Comparison of ENCODE assay signal across 24 cellular contexts in genomic region chr21:44955803-44956175, GRCh38. TPM values are rescaled to one million over a fixed set of nuclear protein-coding genes. Genes with fewer than 3 reads are reported as not detected.
DNase-seq lines count a peak whose midpoint lies in the region; ATAC-seq and TF ChIP-seq lines count a peak whose summit lies in the region.
"Had no signal": no experiment of that assay in that cellular context is flagged by ENCODE, and none has a peak within 500 bp of the region (broad histone marks: within the 10 kb centered on the region; RNA-seq: fewer than 3 reads in every experiment).

No MANE protein-coding gene starts in this region.

- H2AFZ ChIP-seq in IMR-90 (replicated peaks; ENCODE audit: low read length, poor library complexity): no peak overlapping the region

- DNase-seq in IMR-90 (no peak), left ventricle myocardium superior (peak; percentile 29), spleen (peak; percentile 55), KBM-7 (no peak), COLO668 (lab: John Stamatoyannopoulos, UW; ENCODE audit: unreplicated experiment) (no peak)
- DNase-seq in activated CD4-positive, alpha-beta T cell treated with anti-CD3 and anti-CD28 coated beads, Interleukin-2, amount 50 U/mL, for 1 hour: no peak
- DNase-seq: activated CD4-positive, alpha-beta T cell treated with anti-CD3 and anti-CD28 coated beads for 1 hour; activated CD8-positive, alpha-beta memory T cell treated with anti-CD3 and anti-CD28 coated beads for 24 hours; activated gamma-delta T cell treated with Interleukin-2 at 50 U/mL for 16 hours; activated T-cell treated with anti-CD3 and anti-CD28 coated beads, Interleukin-2, amount 50 U/mL, for 1 hour; body of pancreas; DND-41; Karpas-422; NCI-H1417 treated with DMSO at 0.1 percent for 48 hours; NCI-H2081; NCI-H226; NCI-H774; occipital lobe; stimulated activated CD8-positive, alpha-beta memory T cell treated with anti-CD3 and anti-CD28 coated beads, Interleukin-4, amount 100 ng/mL, for 48 hours; stomach; T-helper 1 cell had no signal

- CTCF ChIA-PET in IMR-90 (lab: Yijun Ruan, JAX): no interaction called here

- no peak overlapping the region for H3K4ac ChIP-seq in IMR-90 (ENCODE audit: low read depth, low read length)

- H3K14ac ChIP-seq in IMR-90 (replicated peaks; ENCODE audit: low read depth, low read length): no peak overlapping the region

- no peak for ATAC-seq in IMR-90 (ENCODE audit: low read depth)
- no peak for ATAC-seq in left ventricle myocardium superior
- ATAC-seq: body of pancreas had no signal

- TF ChIP-seq CTCF in IMR-90 (conservative IDR thresholded peaks at IDR 0.05; ENCODE audit: low read depth, low read length): no peak
- TF ChIP-seq CTCF in spleen (IDR thresholded peaks at IDR 0.05 in 8 of 11, conservative IDR thresholded peaks at IDR 0.05 in 3 of 11): no peak

- BruUV-seq in IMR-90 (replicated peaks; lab: Mats Ljungman, UMichigan): no TSS peak

- H3K4me1 ChIP-seq in IMR-90 (ENCODE audit: control insufficient read depth, insufficient read depth, low read length): peaks cover 15% of the 10 kb centered on the region
- peaks cover 0 to 91% (median 30%) of the 10 kb centered on the region in 6 donors for H3K4me1 ChIP-seq in spleen
- H3K4me1 ChIP-seq: body of pancreas had no signal

- POLR2A ChIA-PET in IMR-90 (lab: Charles Lee; ENCODE audit: unreplicated experiment): no interaction called here

- no peak overlapping the region for H2BK15ac ChIP-seq in IMR-90 (ENCODE audit: low read depth, low read length)

- H3K9ac ChIP-seq in IMR-90 (ENCODE audit: low read depth, low read length): no peak overlapping the region

- peaks cover 26 to 77% of the 10 kb centered on the region in 2 experiments for H3K79me1 ChIP-seq in IMR-90 (ENCODE audit: low read depth in 1 of 2, low read length in 2 of 2)

- no peak overlapping the region for H3K27ac ChIP-seq in IMR-90 (ENCODE audit: insufficient read depth, low read length)
- peak overlapping the region; percentile 10 for H3K27ac ChIP-seq in cingulate gyrus (ENCODE audit: low read depth, low read length)
- peak overlapping the region in 2 of 8 donors; percentile 25 to 37 for H3K27ac ChIP-seq in spleen
- H3K27ac ChIP-seq: body of pancreas, C4-2B had no signal

- H2AK9ac ChIP-seq in IMR-90 (replicated peaks; ENCODE audit: low read depth, low read length, poor library complexity): no peak overlapping the region

- WGBS in IMR-90 (ENCODE audit: extremely low coverage in 2 of 2, insufficient read length in 1 of 2), 2 experiments: 74% methylated on average over 5 of the region's 16 CpGs; no CpG with 5 or more reads in 1 of the 2 experiments
- 76 to 86% (median 81%) methylated on average over 16 of the region's 16 CpGs for WGBS in spleen, 5 donors

- H3K27me3 ChIP-seq in IMR-90 (ENCODE audit: control insufficient read depth, insufficient read depth, low read length) (no peaks in the 10 kb centered on the region), spleen (replicated peaks in 1 of 7) (no peaks in the 10 kb centered on the region)
- H3K27me3 ChIP-seq: body of pancreas, stomach, tibial nerve had no signal

- H3K56ac ChIP-seq in IMR-90 (ENCODE audit: extremely low read depth, insufficient read depth, low read length): no peak overlapping the region

- H2BK20ac ChIP-seq in IMR-90 (ENCODE audit: low read depth, low read length): no peak overlapping the region

- H3K4me2 ChIP-seq in IMR-90 (ENCODE audit: low read depth, low read length): no peak overlapping the region

- in situ Hi-C loops in IMR-90 (cut with MboI; ENCODE audit: low sequenced_read_pairs): no loop called here
- in situ Hi-C loops in KBM-7 (cut with MboI; ENCODE audit: low pct_unique_long_range_greater_than_20kb, low sequenced_read_pairs): loop anchor here (10.0 kb wide), 1 partner anchor 179 kb away; no protein-coding TSS in a partner anchor

- H3K36me3 ChIP-seq in IMR-90 (ENCODE audit: control insufficient read depth, insufficient read depth, low read length) (peaks cover 41% of the 10 kb centered on the region), spleen (peaks cover 0 to 97% (median 32%) of the 10 kb centered on the region in 6 donors)

- H2BK5ac ChIP-seq in IMR-90 (ENCODE audit: low read depth, low read length, poor library complexity, severe bottlenecking): no peak overlapping the region

- no peak overlapping the region for H3K18ac ChIP-seq in IMR-90 (ENCODE audit: low read depth, low read length)

- H3K4me3 ChIP-seq in IMR-90 (ENCODE audit: insufficient read depth, low read depth, low read length): no peak overlapping the region
- no peak overlapping the region for H3K4me3 ChIP-seq in spleen
- H3K4me3 ChIP-seq: body of pancreas, stomach, tibial nerve had no signal

- intact Hi-C loops in IMR-90 (cut with micrococcal nuclease): no loop called here
- intact Hi-C loops in left ventricle myocardium superior (cut with micrococcal nuclease): no loop called here
- intact Hi-C loops in spleen (cut with DNase I; ENCODE audit: low total_unique reads): no loop called here

- dilution Hi-C loops in IMR-90 (cut with HindIII; ENCODE audit: low sequenced_read_pairs, unreplicated experiment): no loop called here

- H2AK5ac ChIP-seq in IMR-90 (ENCODE audit: low read depth, low read length): peak overlapping the region; percentile 6; the same call in 1 of the 2 replicates

- peak overlapping the region in 1 of 2 experiments; percentile 19; a peak in 1 of 4 replicates for H4K8ac ChIP-seq in IMR-90 (ENCODE audit: low read depth in 2 of 2, low read length in 2 of 2)

- peaks cover 7% of the 10 kb centered on the region for H4K20me1 ChIP-seq in IMR-90 (ENCODE audit: insufficient read depth, low read length)

- no peak overlapping the region for H4K5ac ChIP-seq in IMR-90 (ENCODE audit: low read depth, low read length)

- H2BK120ac ChIP-seq in IMR-90 (ENCODE audit: low read depth, low read length): peak overlapping the region; percentile 32; the same call in 1 of the 2 replicates

- no peak overlapping the region; the same call in 1 of the 2 replicates for H4K91ac ChIP-seq in IMR-90 (ENCODE audit: insufficient read depth, low read depth, low read length)

- no peak for TF ChIP-seq RAD21 in IMR-90 (IDR thresholded peaks at IDR 0.05; ENCODE audit: low read length)

- no peak overlapping the region for H3K23ac ChIP-seq in IMR-90 (ENCODE audit: low read depth, low read length)

- TF ChIP-seq POLR2A in IMR-90 (IDR thresholded peaks at IDR 0.05; ENCODE audit: low read depth, low read length): no peak
- TF ChIP-seq POLR2A in spleen (IDR thresholded peaks at IDR 0.05): no peak

- H3K9me1 ChIP-seq in IMR-90 (ENCODE audit: insufficient read depth, low read length): 0 out of 2 replicates have a peak, but pooled peaks cover 5% of the 10 kb centered on the region

- H3K9me3 ChIP-seq in IMR-90 (ENCODE audit: control insufficient read depth, insufficient read depth, low read length) (no peaks in the 10 kb centered on the region), spleen (no peaks in the 10 kb centered on the region)
- H3K9me3 ChIP-seq: body of pancreas, stomach, tibial nerve had no signal

TF ChIP-seq in IMR-90, 13 proteins besides CTCF, POLR2A, EP300 and RAD21 (continues in another document):
- no peak for TF ChIP-seq ELK1 (IDR thresholded peaks at IDR 0.05; ENCODE audit: borderline replicate concordance, low read depth, low read length)
- TF ChIP-seq CEBPB (IDR thresholded peaks at IDR 0.05; ENCODE audit: low read depth, low read length): no peak
- no peak for TF ChIP-seq BHLHE40 (IDR thresholded peaks at IDR 0.05; ENCODE audit: low read depth, low read length)
- no peak for TF ChIP-seq MAFK (IDR thresholded peaks at IDR 0.05; ENCODE audit: low read depth, low read length)
- no peak for TF ChIP-seq RCOR1 (IDR thresholded peaks at IDR 0.05; ENCODE audit: insufficient replicate concordance, low read length)
- TF ChIP-seq FOS (IDR thresholded peaks at IDR 0.05; ENCODE audit: low read depth, low read length): no peak
- TF ChIP-seq RFX5 (IDR thresholded peaks at IDR 0.05; ENCODE audit: low read depth, low read length): no peak
- TF ChIP-seq MXI1 (IDR thresholded peaks at IDR 0.05; ENCODE audit: borderline replicate concordance, low read depth, low read length): no peak
- no peak for TF ChIP-seq USF2 (IDR thresholded peaks at IDR 0.05; ENCODE audit: low read depth, low read length)
- TF ChIP-seq CHD1 (IDR thresholded peaks at IDR 0.05; ENCODE audit: low read depth, low read length): no peak
- no peak for TF ChIP-seq SMC3 (IDR thresholded peaks at IDR 0.05; ENCODE audit: low read depth, low read length)
- TF ChIP-seq NFE2L2 (IDR thresholded peaks at IDR 0.05; ENCODE audit: low read depth, low read length): no peak

RNA-seq across cellular contexts. Expression of gene SLX9, which starts 16.0 kb away (rescaled TPM):
- total RNA-seq in IMR-90 (2012; rRNA removed) (10.4 and 17.5 TPM in 2 replicates), left ventricle myocardium superior (69.9 TPM), spleen (10 to 100 TPM in 6 of 7 donors, 1 to 10 TPM in 1; 6.1 to 30.6 (median 26.4) TPM)
- polyA plus RNA-seq in IMR-90 (2012; rRNA removed) (21.7 and 27.4 TPM in 2 replicates), spleen (10 to 100 TPM; 16.4 to 35.4 (median 28.5) TPM)
- polyA plus RNA-seq in IMR-90 (2012; cell fraction: cytosol; rRNA removed): 29.5 and 45.6 TPM in 2 replicates
- 26.6 and 28.5 TPM in 2 replicates for polyA plus RNA-seq in IMR-90 (2012; cell fraction: nucleus; rRNA removed; ENCODE audit: low replicate concordance)

RNA-seq across cellular contexts. Expression of gene ITGB2, which starts 35.1 kb away (rescaled TPM):
- total RNA-seq in IMR-90 (2012; rRNA removed): not detected in 2 replicates
- polyA plus RNA-seq in IMR-90 (2012; rRNA removed): 0.14 TPM in 1 of 2 replicates, not detected in the other
- 0.06 and 0.15 TPM in 2 replicates for polyA plus RNA-seq in IMR-90 (2012; cell fraction: cytosol; rRNA removed)
- 0.07 TPM in 1 of 2 replicates, not detected in the other for polyA plus RNA-seq in IMR-90 (2012; cell fraction: nucleus; rRNA removed; ENCODE audit: low replicate concordance)
- total RNA-seq in left ventricle myocardium superior: 26.5 TPM
- 100 to 1,000 TPM; 285 to 754 (median 415) TPM for total RNA-seq in spleen
- 100 to 1,000 TPM in 2 of 3 donors, 10 to 100 TPM in 1; 92.1 to 332 (median 250) TPM for polyA plus RNA-seq in spleen

Comparison
In these comparisons a context has a peak if more than half of its experiments do, and no peak if none do; other contexts are left out.
1. DNase-seq: peak in left ventricle myocardium superior (single experiment) and spleen (single experiment); none in IMR-90 (single experiment), KBM-7 (single experiment), COLO668 (single experiment) and activated CD4-positive, alpha-beta T cell treated with anti-CD3 and anti-CD28 coated beads, Interleukin-2, amount 50 U/mL, for 1 hour (single experiment).
2. RNA of gene ITGB2, which starts 35.1 kb away (total RNA-seq): 285 to 754 TPM in spleen and 26.5 TPM in left ventricle myocardium superior (single experiment); not detected in IMR-90; every median in the first group is over 10 times any median in the second.